8 cellular contexts compared by ENCODE assay signal in genomic region chr2:224646242-224646846, GRCh38.
DNase-seq lines count a peak whose midpoint lies in the region; ATAC-seq and TF ChIP-seq lines count a peak whose summit lies in the region.

No MANE protein-coding gene starts in this region.

- H2BK5ac ChIP-seq in mesendoderm (ENCODE audit: low read length): no peak overlapping the region

- H3K56ac ChIP-seq in mesendoderm (ENCODE audit: low read length): no peak overlapping the region

- no peaks in the 10 kb centered on the region for H3K36me3 ChIP-seq in mesendoderm (ENCODE audit: control insufficient read depth, insufficient read depth, low read length)
- no peaks in the 10 kb centered on the region for H3K36me3 ChIP-seq in suprapubic skin

- H3K4me3 ChIP-seq in astrocyte of the spinal cord (ENCODE audit: low read depth, low read length) (no peak overlapping the region), mesendoderm (ENCODE audit: low read length) (no peak overlapping the region), suprapubic skin (no peak overlapping the region)

- no peaks in the 10 kb centered on the region for H3K79me1 ChIP-seq in mesendoderm (ENCODE audit: low read length)

- no peak overlapping the region for H3K9ac ChIP-seq in mesendoderm (ENCODE audit: low read length)

- no peak overlapping the region for H3K4me2 ChIP-seq in mesendoderm (ENCODE audit: low read length)

- H2BK15ac ChIP-seq in mesendoderm (replicated peaks; ENCODE audit: low read depth): no peak overlapping the region

- H4K5ac ChIP-seq in mesendoderm (ENCODE audit: low read length): no peak overlapping the region

- peak; percentile 72 for ATAC-seq in GM19468 (IDR thresholded peaks at IDR 0.05; ENCODE audit: extremely low read depth, unreplicated experiment)

- H3K4me1 ChIP-seq in mesendoderm (ENCODE audit: control insufficient read depth, low read depth, low read length) (no peaks in the 10 kb centered on the region), suprapubic skin (no peaks in the 10 kb centered on the region)

- H3K27ac ChIP-seq in mesendoderm (ENCODE audit: low read depth, low read length) (no peak overlapping the region), suprapubic skin (no peak overlapping the region)

- no CpG with 5 or more reads among the region's 9 CpGs for WGBS in mesendoderm (ENCODE audit: extremely low coverage, insufficient coverage, low lambda C conversion rate)
- WGBS in suprapubic skin: 51% methylated on average over 9 of the region's 9 CpGs

- no peak overlapping the region for H3K4ac ChIP-seq in mesendoderm (ENCODE audit: low read depth, low read length)

- peak; percentile 22 to 34 for DNase-seq in SHP77 (lab: John Stamatoyannopoulos, UW)
- no peak for DNase-seq in SHP77 treated with DMSO at 0.1 percent for 48 hours (lab: John Stamatoyannopoulos, UW)
- DNase-seq in NCI-H146 (lab: John Stamatoyannopoulos, UW): peak; percentile 30
- peak; percentile 7 for DNase-seq in astrocyte of the spinal cord (ENCODE audit: low read depth, low spot score)
- DNase-seq in mesendoderm: peak; percentile 70
- DNase-seq in inferior parietal cortex (ENCODE audit: extremely low spot score): no peak
- DNase-seq in suprapubic skin (ENCODE audit: low spot score in 2 of 2): no peak

- H4K8ac ChIP-seq in mesendoderm (ENCODE audit: low read depth, low read length): no peak overlapping the region

- H3K9me3 ChIP-seq in suprapubic skin: no peaks in the 10 kb centered on the region

- peak; percentile 67 for TF ChIP-seq CTCF in astrocyte of the spinal cord (IDR thresholded peaks at IDR 0.05; ENCODE audit: low read depth, low read length)
- TF ChIP-seq CTCF in suprapubic skin (IDR thresholded peaks at IDR 0.05): peak in 1 of 2 donors; percentile 11

- no peak overlapping the region for H2AK5ac ChIP-seq in mesendoderm (ENCODE audit: low read length)

- H3K23ac ChIP-seq in mesendoderm (ENCODE audit: low read length): no peak overlapping the region

- no peak for TF ChIP-seq EP300 in suprapubic skin (IDR thresholded peaks at IDR 0.05)

- H3K27me3 ChIP-seq in mesendoderm (ENCODE audit: insufficient read depth, low read length, poor library complexity) (no peaks in the 10 kb centered on the region), suprapubic skin (no peaks in the 10 kb centered on the region)

- no peaks in the 10 kb centered on the region for H3K79me2 ChIP-seq in mesendoderm (ENCODE audit: control insufficient read depth, insufficient read depth, low read length)

- in situ Hi-C loops in astrocyte of the spinal cord (cut with HindIII; ENCODE audit: low sequenced_read_pairs): no loop called here

- H2BK120ac ChIP-seq in mesendoderm (ENCODE audit: low read depth, low read length): no peak overlapping the region

- no peak for TF ChIP-seq POLR2A in suprapubic skin (IDR thresholded peaks at IDR 0.05)

- no peak overlapping the region for H3K18ac ChIP-seq in mesendoderm (ENCODE audit: low read length)

Comparison
In these comparisons a context has a peak if more than half of its experiments do, and no peak if none do; other contexts are left out.
1. DNase-seq: peak in SHP77 (2 of 2), NCI-H146 (single experiment), astrocyte of the spinal cord (single experiment) and mesendoderm (single experiment); none in SHP77 treated with DMSO at 0.1 percent for 48 hours (single experiment), inferior parietal cortex (single experiment) and suprapubic skin (0 of 2).